9 cellular contexts compared by ENCODE assay signal in the genomic region with DNA sequence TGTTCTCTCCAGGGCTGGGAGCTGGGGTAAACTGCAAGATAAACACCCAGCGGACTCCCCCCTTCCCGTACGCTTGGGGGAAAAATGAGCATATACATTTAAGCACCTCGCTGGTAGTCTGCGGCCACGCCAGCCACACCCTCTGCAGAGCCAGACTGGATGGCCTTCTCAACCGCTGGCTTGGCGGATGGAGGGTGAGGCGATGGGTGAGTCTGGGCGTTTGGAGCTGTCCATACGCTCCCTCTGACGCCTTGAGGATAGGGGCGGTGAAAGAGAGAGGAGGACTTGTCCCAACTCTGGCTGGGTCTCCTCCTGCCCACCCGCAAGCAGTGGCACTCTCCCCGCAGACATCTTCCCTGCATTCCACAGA. TPM values are rescaled to one million over a fixed set of nuclear protein-coding genes. Genes with fewer than 3 reads are reported as not detected.
DNase-seq lines count a peak whose midpoint lies in the region; ATAC-seq, FAIRE-seq and TF ChIP-seq lines count a peak whose summit lies in the region.
"Had no signal": no experiment of that assay in that cellular context is flagged by ENCODE, and none has a peak within 500 bp of the region (broad histone marks: within the 10 kb centered on the region; RNA-seq: fewer than 3 reads in every experiment).

No MANE protein-coding gene starts in this region.

- H3K27me3 ChIP-seq in bronchial epithelial cell (ENCODE audit: control insufficient read depth, insufficient read depth, low read length) = no peaks in the 10 kb centered on the region

- POLR2A ChIA-PET in AG04449 (lab: Yijun Ruan, JAX) = interaction anchor here (0.6 to 3.4 kb wide), 3 partner anchors 9 to 30 kb away, joined by 3 to 20 read pairs (median 3); no protein-coding TSS in a partner anchor

- CTCF ChIA-PET in AG04449 (lab: Yijun Ruan, JAX) = interaction anchor here (1.0 to 17.8 kb wide), 14 partner anchors 10 to 60 kb away, joined by 3 to 179 read pairs (median 8); a partner anchor contains a TSS

- no peak for DNase-seq in AG04449 (ENCODE audit: low read depth, low spot score)
- peak; percentile 69 for DNase-seq in HT-29 (ENCODE audit: low spot score)
- no peak for DNase-seq in bronchial epithelial cell (ENCODE audit: low read depth)
- peak; percentile 28 to 65 for DNase-seq in lung microvascular endothelial cell (ENCODE audit: low read depth in 2 of 2)
- no peak for DNase-seq in mesenteric fat pad (ENCODE audit: low spot score)

- H3K36me3 ChIP-seq in bronchial epithelial cell (ENCODE audit: control insufficient read depth, insufficient read depth, low read length) = peaks cover 8% of the 10 kb centered on the region
- H3K36me3 ChIP-seq: neutrophil had no signal

- H3K4me3 ChIP-seq in AG04449 (ENCODE audit: low read depth, low read length) (peak overlapping the region; percentile 78), bronchial epithelial cell (ENCODE audit: low read depth, low read length) (peak overlapping the region; percentile 68)

- no peak for FAIRE-seq in bronchial epithelial cell (lab: Jason Lieb, UNC)

- ATAC-seq in HG02938 (IDR thresholded peaks at IDR 0.05; ENCODE audit: unreplicated experiment) (no peak), GM18520 (IDR thresholded peaks at IDR 0.05; ENCODE audit: unreplicated experiment) (no peak), HG02981 (IDR thresholded peaks at IDR 0.05; ENCODE audit: unreplicated experiment) (no peak)

- TF ChIP-seq CTCF in AG04449 (IDR thresholded peaks at IDR 0.05; ENCODE audit: insufficient read depth, low read length, missing control alignments) = no peak
- TF ChIP-seq CTCF in bronchial epithelial cell (IDR thresholded peaks at IDR 0.05; ENCODE audit: insufficient read depth, low read length, severe bottlenecking) = no peak

RNA-seq across cellular contexts. Expression of a gene that starts 1.0 kb away (rescaled TPM):
- 218 and 237 TPM in 2 replicates for total RNA-seq in HT-29 (2014; rRNA removed; shearing (Covaris generic))
- 413 and 633 TPM in 2 replicates for total RNA-seq in bronchial epithelial cell
- total RNA-seq in lung microvascular endothelial cell = 112 and 162 TPM in 2 replicates
- 14.4 TPM for total RNA-seq in mesenteric fat pad

RNA-seq across cellular contexts. Expression of a gene that starts 38.2 kb away (rescaled TPM):
- 31.3 and 31.9 TPM in 2 replicates for total RNA-seq in HT-29 (2014; rRNA removed; shearing (Covaris generic))
- total RNA-seq in bronchial epithelial cell = 0.79 and 3.5 TPM in 2 replicates
- 11.6 and 13.3 TPM in 2 replicates for total RNA-seq in lung microvascular endothelial cell
- total RNA-seq in mesenteric fat pad = 41.9 TPM

Comparison
In these comparisons a context has a peak if more than half of its experiments do, and no peak if none do; other contexts are left out.
1. DNase-seq: peak in HT-29 (single experiment) and lung microvascular endothelial cell (2 of 2); none in AG04449 (single experiment), bronchial epithelial cell (single experiment) and mesenteric fat pad (single experiment).